ENCODE assay signal across 8 cellular contexts in the genomic region with DNA sequence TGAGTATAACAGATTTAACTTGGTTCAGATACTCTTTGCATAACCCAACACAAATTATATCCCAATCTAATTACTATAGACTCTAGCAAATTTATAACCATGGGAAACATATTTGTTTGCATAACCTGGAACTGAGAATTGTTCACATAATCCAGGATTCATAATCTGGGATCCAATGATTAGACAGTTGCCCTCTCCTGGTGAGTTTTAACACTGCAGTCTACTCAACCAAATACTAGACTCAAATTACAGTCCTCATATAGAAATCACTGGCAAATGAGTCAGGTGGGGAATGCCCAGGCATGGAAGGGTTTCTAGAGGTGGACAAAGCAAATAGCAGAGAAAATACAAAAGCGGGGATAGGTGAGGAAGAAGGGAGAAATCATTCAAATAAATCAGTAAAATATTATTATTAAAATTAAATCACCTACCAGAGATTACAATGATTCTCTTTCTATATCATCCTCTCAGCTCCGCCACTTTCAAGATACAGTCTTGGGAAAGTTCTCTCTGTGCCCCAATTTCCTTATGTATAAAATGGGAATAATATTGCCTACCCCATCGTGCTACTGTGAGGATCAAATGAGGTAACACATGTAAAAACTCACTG. TPM values are rescaled to one million over a fixed set of nuclear protein-coding genes. Genes with fewer than 3 reads are reported as not detected.
DNase-seq lines count a peak whose midpoint lies in the region; ATAC-seq and TF ChIP-seq lines count a peak whose summit lies in the region.

No MANE protein-coding gene starts in this region.

- H3K27ac Mint-ChIP-seq in endothelial cell (ENCODE audit: unreplicated experiment), result no peak overlapping the region
- H3K27ac Mint-ChIP-seq in naive thymus-derived CD8-positive, alpha-beta T cell, result peak overlapping the region in 1 of 10 donors; percentile 45

- peaks cover 6% of the 10 kb centered on the region; the same call in 1 of the 2 replicates for H3F3A ChIP-seq in DOHH2 (ENCODE audit: control insufficient read depth, insufficient read depth)

- ATAC-seq in SK-N-SH treated with all-trans-retinoic acid at 6 μM for 48 hours (peak; percentile 67), GM21447 (IDR thresholded peaks at IDR 0.05; ENCODE audit: unreplicated experiment) (no peak), HG02642 (IDR thresholded peaks at IDR 0.05; ENCODE audit: poor library complexity, unreplicated experiment) (no peak)
- peak; percentile 68 to 73 for ATAC-seq in naive thymus-derived CD8-positive, alpha-beta T cell

- H3K9me3 ChIP-seq in DOHH2 (ENCODE audit: control insufficient read depth, insufficient read depth, low read length), result no peaks in the 10 kb centered on the region

- no peaks in the 10 kb centered on the region for H3K9me3 Mint-ChIP-seq in endothelial cell (ENCODE audit: unreplicated experiment)
- H3K9me3 Mint-ChIP-seq in naive thymus-derived CD8-positive, alpha-beta T cell, result no peaks in the 10 kb centered on the region

- POLR2A ChIA-PET in naive thymus-derived CD8-positive, alpha-beta T cell (lab: Charles Lee), result interaction anchor here (0.7 to 1.5 kb wide), 2 partner anchors 10 to 11 kb away, joined by 3 to 6 read pairs; partner anchors contain the start of gene GCH1

- no peak overlapping the region for H3K4me3 ChIP-seq in DOHH2 (ENCODE audit: low read length)

- H4K20me1 ChIP-seq in DOHH2 (ENCODE audit: control insufficient read depth, insufficient read depth, low read depth, low read length), result no peaks in the 10 kb centered on the region

- H3K27me3 Mint-ChIP-seq in endothelial cell (ENCODE audit: unreplicated experiment), result peaks cover 1% of the 10 kb centered on the region
- H3K27me3 Mint-ChIP-seq in naive thymus-derived CD8-positive, alpha-beta T cell, result no peaks in the 10 kb centered on the region

- DNase-seq in A172 (ENCODE audit: low spot score) (peak; percentile 57), Kasumi-1 (lab: John Stamatoyannopoulos, UW) (peak; percentile 53 to 57), endothelial cell (ENCODE audit: low spot score) (peak; percentile 30)
- peak in 5 of 10 donors; percentile 5 to 39 (median 28) for DNase-seq in naive thymus-derived CD8-positive, alpha-beta T cell

- no peak overlapping the region for H3K27ac ChIP-seq in DOHH2 (ENCODE audit: low read depth, low read length)

- no peaks in the 10 kb centered on the region for H3K36me3 ChIP-seq in DOHH2 (ENCODE audit: control insufficient read depth, low read length)

- no peaks in the 10 kb centered on the region for H3K9me2 ChIP-seq in DOHH2 (replicated peaks; ENCODE audit: control insufficient read depth, low read length)

- no peak overlapping the region for H3K4me2 ChIP-seq in DOHH2 (ENCODE audit: low read length)

- H3K36me3 Mint-ChIP-seq in endothelial cell (ENCODE audit: low read depth, unreplicated experiment), result no peaks in the 10 kb centered on the region
- H3K36me3 Mint-ChIP-seq in naive thymus-derived CD8-positive, alpha-beta T cell, result peaks cover 0 to 3% (median 0%) of the 10 kb centered on the region in 3 donors

- H3K4me3 Mint-ChIP-seq in endothelial cell (ENCODE audit: unreplicated experiment), result no peak overlapping the region
- no peak overlapping the region for H3K4me3 Mint-ChIP-seq in naive thymus-derived CD8-positive, alpha-beta T cell

- no peaks in the 10 kb centered on the region for H3K27me3 ChIP-seq in DOHH2 (ENCODE audit: control insufficient read depth, low read length)

- no peaks in the 10 kb centered on the region for H3K4me1 Mint-ChIP-seq in endothelial cell (ENCODE audit: unreplicated experiment)
- H3K4me1 Mint-ChIP-seq in naive thymus-derived CD8-positive, alpha-beta T cell, result peaks cover 22 to 56% (median 45%) of the 10 kb centered on the region in 4 donors

- peaks cover 54% of the 10 kb centered on the region for H3K79me2 ChIP-seq in DOHH2 (ENCODE audit: control insufficient read depth, low read length)

- peak; percentile 71 for TF ChIP-seq CTCF in DOHH2 (IDR thresholded peaks at IDR 0.05; ENCODE audit: low read depth, low read length, poor library complexity, severe bottlenecking)
- peak; percentile 93 for TF ChIP-seq CTCF in endothelial cell (IDR thresholded peaks at IDR 0.05; ENCODE audit: unreplicated experiment)

- H3K4me1 ChIP-seq in DOHH2 (ENCODE audit: control insufficient read depth, low read length), result peaks cover 16% of the 10 kb centered on the region

TF ChIP-seq in SK-N-SH treated with all-trans-retinoic acid at 6 μM for 48 hours, 23 proteins besides CTCF, POLR2A, EP300 and RAD21:
- TF ChIP-seq CSDC2 (CRISPR knock-in tag; IDR thresholded peaks at IDR 0.05) (no peak), GLIS3 (CRISPR knock-in tag; IDR thresholded peaks at IDR 0.05) (no peak)

RNA-seq across cellular contexts. Expression of gene GCH1, which starts 9.4 kb away (rescaled TPM):
- total RNA-seq in A172 (2014; rRNA removed; shearing (Covaris generic)), result 3.1 and 17.0 TPM in 2 replicates
- total RNA-seq in endothelial cell (ENCODE audit: unreplicated experiment), result 11.2 TPM
- total RNA-seq in naive thymus-derived CD8-positive, alpha-beta T cell, result 10 to 100 TPM; 22.3 to 24.6 TPM
- polyA plus RNA-seq in naive thymus-derived CD8-positive, alpha-beta T cell, result 10 to 100 TPM; 23.0 to 29.4 (median 24.3) TPM

Comparison
In these comparisons a context has a peak if more than half of its experiments do, and no peak if none do; other contexts are left out.
1. ATAC-seq: peak in SK-N-SH treated with all-trans-retinoic acid at 6 μM for 48 hours (single experiment) and naive thymus-derived CD8-positive, alpha-beta T cell (2 of 2); none in GM21447 (single experiment) and HG02642 (single experiment).